In genomic region chr5:95861221-95861857, GRCh38 we compare ENCODE assay signal across 8 cellular contexts. TPM values are rescaled to one million over a fixed set of nuclear protein-coding genes. Genes with fewer than 3 reads are reported as not detected.
DNase-seq lines count a peak whose midpoint lies in the region; ATAC-seq lines count a peak whose summit lies in the region.

No MANE protein-coding gene starts in this region.

- ATAC-seq in HG03135 (IDR thresholded peaks at IDR 0.05; ENCODE audit: unreplicated experiment) (no peak), HG03095 (IDR thresholded peaks at IDR 0.05; ENCODE audit: unreplicated experiment) (no peak)

- DNase-seq in DMS 273 (lab: John Stamatoyannopoulos, UW; ENCODE audit: unreplicated experiment) (peak; percentile 37), DMS 273 treated with DMSO at 0.1 percent for 48 hours (lab: John Stamatoyannopoulos, UW) (no peak), NCI-H526 treated with DMSO at 0.1 percent for 48 hours (lab: John Stamatoyannopoulos, UW) (peak; percentile 6), brain pericyte (ENCODE audit: low read depth, low spot score) (peak; percentile 89), lung microvascular endothelial cell (ENCODE audit: low read depth in 2 of 2) (peak; percentile 92 to 98), foreskin melanocyte (no peak)

RNA-seq across cellular contexts. Expression of gene GLRX, which starts 38.8 kb away (rescaled TPM):
- total RNA-seq in lung microvascular endothelial cell, result 31.6 and 38.7 TPM in 2 replicates

Comparison
In these comparisons a context has a peak if more than half of its experiments do, and no peak if none do; other contexts are left out.
1. DNase-seq: peak in DMS 273 (single experiment), NCI-H526 treated with DMSO at 0.1 percent for 48 hours (single experiment), brain pericyte (single experiment) and lung microvascular endothelial cell (2 of 2); none in DMS 273 treated with DMSO at 0.1 percent for 48 hours (single experiment) and foreskin melanocyte (single experiment).